Comparison of ENCODE assay signal across 14 cellular contexts in genomic region chr14:70087380-70087697, GRCh38.
"Had no signal": no experiment of that assay in that cellular context is flagged by ENCODE, and none has a peak within 500 bp of the region (broad histone marks: within the 10 kb centered on the region; RNA-seq: fewer than 3 reads in every experiment).

No MANE protein-coding gene starts in this region.

- H3K9me3 ChIP-seq: ascending aorta, Peyer's patch, SJCRH30 had no signal

- H3K4me3 ChIP-seq: ascending aorta, cardiac muscle cell, Peyer's patch, SJCRH30, SK-N-MC had no signal

- H3K4me1 ChIP-seq: ascending aorta, Peyer's patch, SJCRH30 had no signal

- H3K27ac ChIP-seq: ascending aorta, cardiac muscle cell, Peyer's patch, SJCRH30, SK-N-MC had no signal

- ATAC-seq: activated CD4-positive, alpha-beta T cell treated with anti-CD3 and anti-CD28 coated beads for 36 hours; activated CD4-positive, CD25-positive, alpha-beta regulatory T cell treated with anti-CD3 and anti-CD28 coated beads, Interleukin-2, amount 50 U/mL, for 24 hours; activated CD8-positive, alpha-beta T cell treated with anti-CD3 and anti-CD28 coated beads, Interleukin-2, amount 10 ng/mL, durations not matched to agents 7 days and 5 days had no signal

- H3K36me3 ChIP-seq: ascending aorta, cardiac muscle cell, Peyer's patch, SJCRH30 had no signal

- DNase-seq: activated gamma-delta T cell; activated naive CD4-positive, alpha-beta T cell treated with Interleukin-2 at 50 U/mL for 16 hours; activated naive CD8-positive, alpha-beta T cell treated with anti-CD3 and anti-CD28 coated beads, Interleukin-2, amount 10 ng/mL, durations not matched to agents 7 days and 5 days; activated T-cell treated with anti-CD3 and anti-CD28 coated beads, Interleukin-2, amount 50 U/mL, for 24 hours; NCI-H1092; T1000 had no signal

- H3K27me3 ChIP-seq: ascending aorta, Peyer's patch, SJCRH30 had no signal
